8 cellular contexts compared by ENCODE assay signal in genomic region chr19:10543420-10544241, GRCh38. TPM values are rescaled to one million over a fixed set of nuclear protein-coding genes. Genes with fewer than 3 reads are reported as not detected.
DNase-seq lines count a peak whose midpoint lies in the region; ATAC-seq, FAIRE-seq and TF ChIP-seq lines count a peak whose summit lies in the region.

TSS of gene ATG4D (plus strand) at chr19:10543904. CDS start at chr19:10544091, 187 bp downstream.

- in situ Hi-C loops in GM13977 (cut with MboI; ENCODE audit: low pct_unique_long_range_greater_than_20kb, low sequenced_read_pairs, unreplicated experiment) = no loop called here

- no peaks in the 10 kb centered on the region for H4K20me1 ChIP-seq in keratinocyte (ENCODE audit: control insufficient read depth, extremely low read depth, insufficient read depth, low read length)

- peaks cover 7 to 9% of the 10 kb centered on the region in 2 experiments for H3K36me3 ChIP-seq in keratinocyte (ENCODE audit: control insufficient read depth in 2 of 2, extremely low read depth in 1 of 2, insufficient read depth in 2 of 2, low read length in 2 of 2)

- ATAC-seq in HG02981 (IDR thresholded peaks at IDR 0.05; ENCODE audit: unreplicated experiment) (peak; percentile 75), HG03378 (IDR thresholded peaks at IDR 0.05; ENCODE audit: unreplicated experiment) (no peak)

- no peaks in the 10 kb centered on the region for H3K27me3 ChIP-seq in keratinocyte (ENCODE audit: control insufficient read depth, extremely low read depth, insufficient read depth, low read length)

- H2AFZ ChIP-seq in keratinocyte (ENCODE audit: control insufficient read depth, low read length) = peak within 1 kb of the TSS; percentile 83

- TF ChIP-seq CTCF in GM13977 (IDR thresholded peaks at IDR 0.05; ENCODE audit: extremely low read depth, insufficient read depth, missing control alignments) (no peak), keratinocyte (optimal IDR thresholded peaks at IDR 0.05 in 1 of 3, IDR thresholded peaks at IDR 0.05 in 1 of 3, conservative IDR thresholded peaks at IDR 0.05 in 1 of 3; ENCODE audit: extremely low read depth in 1 of 3, insufficient read depth in 2 of 3, low read length in 3 of 3) (no peak)

- H3K4me1 ChIP-seq in keratinocyte (ENCODE audit: control insufficient read depth, extremely low read depth, insufficient read depth, low read length) = peaks cover 9% of the 10 kb centered on the region

- H3K4me2 ChIP-seq in keratinocyte (ENCODE audit: control insufficient read depth, extremely low read depth, insufficient read depth, low read depth, low read length) = peak within 1 kb of the TSS; percentile 61

- FAIRE-seq in keratinocyte (lab: Jason Lieb, UNC) = no peak

- no peaks in the 10 kb centered on the region for H3K9me3 ChIP-seq in keratinocyte (ENCODE audit: control insufficient read depth, low read depth, low read length)

- no peaks in the 10 kb centered on the region for H3K9me1 ChIP-seq in keratinocyte (ENCODE audit: control insufficient read depth, extremely low read depth, insufficient read depth, low read length)

- H3K4me3 ChIP-seq in keratinocyte (ENCODE audit: control insufficient read depth in 2 of 3, extremely low read depth in 1 of 3, insufficient read depth in 2 of 3, low read depth in 1 of 3, low read length in 3 of 3) = peak within 1 kb of the TSS; percentile 61 to 86 (median 68)

- peak within 1 kb of the TSS; percentile 43 for H3K27ac ChIP-seq in keratinocyte (ENCODE audit: control insufficient read depth, insufficient read depth, low read length)

- peak; percentile 99 for DNase-seq in GM13977 (ENCODE audit: low spot score)
- DNase-seq in NCI-H2196 (lab: John Stamatoyannopoulos, UW; ENCODE audit: unreplicated experiment) = peak; percentile 94
- peak; percentile 59 for DNase-seq in activated CD4-positive, CD25-positive, alpha-beta regulatory T cell treated with anti-CD3 and anti-CD28 coated beads, Interleukin-2, amount 50 U/mL, for 16 hours (ENCODE audit: low read depth, low spot score)
- peak; percentile 82 for DNase-seq in central memory CD4-positive, alpha-beta T cell
- DNase-seq in keratinocyte (ENCODE audit: low read depth, low spot score) = no peak
- DNase-seq in stimulated activated CD4-positive, alpha-beta T cell treated with anti-CD3 and anti-CD28 coated beads, Interleukin-12 subunit alpha, Interleukin-12 subunit beta, amount 100 ng/mL, for 4 hours = peak; percentile 80

- peak within 1 kb of the TSS; percentile 82 for H3K9ac ChIP-seq in keratinocyte (ENCODE audit: control insufficient read depth, extremely low read depth, insufficient read depth, low read length)

- dilution Hi-C loops in keratinocyte (cut with MboI; ENCODE audit: extremely low pct_ligation_motif_present, low sequenced_read_pairs) = no loop called here

- peaks cover 10% of the 10 kb centered on the region for H3K79me2 ChIP-seq in keratinocyte (ENCODE audit: control insufficient read depth, insufficient read depth, low read length)

RNA-seq across cellular contexts. Expression of gene ATG4D, which starts in this region (rescaled TPM):
- 12.6 to 17.9 TPM (median 15.5 TPM) in 3 replicates for polyA plus RNA-seq in keratinocyte
- 6.1 TPM for polyA plus RNA-seq in keratinocyte (2011; ENCODE audit: low read depth)
- polyA plus RNA-seq in keratinocyte (2011; cell fraction: cytosol; rRNA removed) = 12.4 and 19.5 TPM in 2 replicates
- polyA plus RNA-seq in keratinocyte (2011; cell fraction: nucleus; rRNA removed) = 22.0 and 29.4 TPM in 2 replicates
- 19.0 and 37.1 TPM in 2 replicates for polyA plus RNA-seq in keratinocyte (2012; ENCODE audit: low replicate concordance)
- polyA minus RNA-seq in keratinocyte = 8.8 to 43.4 TPM (median 16.2 TPM) in 3 replicates
- polyA minus RNA-seq in keratinocyte (2011; cell fraction: cytosol; rRNA and poly(A)+ RNA removed) = 30.3 TPM
- polyA minus RNA-seq in keratinocyte (2011; cell fraction: nucleus; rRNA and poly(A)+ RNA removed) = 9.8 and 10.8 TPM in 2 replicates
